ENCODE assay signal across 8 cellular contexts in genomic region chr2:71333619-71334018, GRCh38. TPM values are rescaled to one million over a fixed set of nuclear protein-coding genes. Genes with fewer than 3 reads are reported as not detected.
DNase-seq lines count a peak whose midpoint lies in the region; ATAC-seq, FAIRE-seq and TF ChIP-seq lines count a peak whose summit lies in the region.

No MANE protein-coding gene starts in this region.

- TF ChIP-seq POLR2A in HepG2 (IDR thresholded peaks at IDR 0.05; ENCODE audit: insufficient read depth in 1 of 2, low read depth in 2 of 2, low read length in 2 of 2), result no peak
- TF ChIP-seq POLR2A in upper lobe of left lung (IDR thresholded peaks at IDR 0.05), result no peak

- H3K9me3 ChIP-seq in HepG2 (ENCODE audit: low read length), result no peaks in the 10 kb centered on the region
- no peaks in the 10 kb centered on the region for H3K9me3 ChIP-seq in upper lobe of left lung

- BruUV-seq in HepG2 (replicated peaks; lab: Mats Ljungman, UMichigan), result no TSS peak

- H3K4me1 Mint-ChIP-seq in activated naive CD4-positive, alpha-beta T cell treated with anti-CD3 and anti-CD28 coated beads, Interleukin-2, amount 10 ng/mL, durations not matched to agents 7 days and 5 days, result peaks cover 39% of the 10 kb centered on the region
- peaks cover 47% of the 10 kb centered on the region for H3K4me1 Mint-ChIP-seq in activated naive CD8-positive, alpha-beta T cell treated with anti-CD3 and anti-CD28 coated beads for 36 hours

- no peak for TF ChIP-seq CTCF in HepG2 (CRISPR knock-in tag; IDR thresholded peaks at IDR 0.05)
- no peak for TF ChIP-seq CTCF in upper lobe of left lung (IDR thresholded peaks at IDR 0.05)

- POLR2A ChIA-PET in HepG2 (lab: Yijun Ruan, JAX), result interaction anchor here (1.1 kb wide), 1 partner anchor 12 kb away, joined by 3 read pairs; no protein-coding TSS in a partner anchor

- H3K9me3 Mint-ChIP-seq in activated naive CD4-positive, alpha-beta T cell treated with anti-CD3 and anti-CD28 coated beads, Interleukin-2, amount 10 ng/mL, durations not matched to agents 7 days and 5 days, result no peaks in the 10 kb centered on the region
- H3K9me3 Mint-ChIP-seq in activated naive CD8-positive, alpha-beta T cell treated with anti-CD3 and anti-CD28 coated beads for 36 hours, result no peaks in the 10 kb centered on the region

- no peak overlapping the region for H2AFZ ChIP-seq in HepG2 (ENCODE audit: low read length)

- in situ Hi-C loops in HepG2 (cut with HindIII; ENCODE audit: extremely low pct_ligation_motif_present, low pct_unique_long_range_greater_than_20kb), result no loop called here

- H3K27me3 ChIP-seq in HepG2 (ENCODE audit: control insufficient read depth in 1 of 2, insufficient read depth in 2 of 2, low read length in 2 of 2), result no peaks in the 10 kb centered on the region; a peak in 1 of 5 replicates
- no peaks in the 10 kb centered on the region for H3K27me3 ChIP-seq in upper lobe of left lung

- peaks cover 2 to 7% of the 10 kb centered on the region in 2 experiments; a peak in 3 of 5 replicates for H3K36me3 ChIP-seq in HepG2 (replicated peaks in 1 of 2; ENCODE audit: control insufficient read depth in 1 of 2, insufficient read depth in 2 of 2, low read length in 2 of 2)
- H3K36me3 ChIP-seq in upper lobe of left lung, result peaks cover 0 to 2% (median 0%) of the 10 kb centered on the region in 4 donors

- H3K27ac Mint-ChIP-seq in activated naive CD4-positive, alpha-beta T cell treated with anti-CD3 and anti-CD28 coated beads, Interleukin-2, amount 10 ng/mL, durations not matched to agents 7 days and 5 days, result no peak overlapping the region
- no peak overlapping the region for H3K27ac Mint-ChIP-seq in activated naive CD8-positive, alpha-beta T cell treated with anti-CD3 and anti-CD28 coated beads for 36 hours

- peak overlapping the region; percentile 77 for H3K4me2 ChIP-seq in HepG2 (ENCODE audit: low read depth, low read length)

- H3K27me3 Mint-ChIP-seq in activated naive CD4-positive, alpha-beta T cell treated with anti-CD3 and anti-CD28 coated beads, Interleukin-2, amount 10 ng/mL, durations not matched to agents 7 days and 5 days, result peaks cover 9% of the 10 kb centered on the region
- H3K27me3 Mint-ChIP-seq in activated naive CD8-positive, alpha-beta T cell treated with anti-CD3 and anti-CD28 coated beads for 36 hours, result no peaks in the 10 kb centered on the region

- no peak for DNase-seq in activated naive CD4-positive, alpha-beta T cell treated with anti-CD3 and anti-CD28 coated beads, Interleukin-2, amount 10 ng/mL, durations not matched to agents 7 days and 5 days
- DNase-seq in activated naive CD4-positive, alpha-beta T cell treated with Interleukin-2 at 50 U/mL for 16 hours, result no peak
- DNase-seq in activated naive CD8-positive, alpha-beta T cell treated with anti-CD3 and anti-CD28 coated beads for 36 hours, result no peak
- no peak for DNase-seq in HepG2 (ENCODE audit: low spot score)
- no peak for DNase-seq in upper lobe of left lung
- no peak for DNase-seq in retina
- DNase-seq in NOMO-1 (lab: John Stamatoyannopoulos, UW; ENCODE audit: unreplicated experiment in 2 of 2), result no peak
- DNase-seq in NCI-H1694 treated with DMSO at 0.1 percent for 48 hours (lab: John Stamatoyannopoulos, UW), result no peak

- H3K4me1 ChIP-seq in HepG2 (ENCODE audit: insufficient read depth, low read length) (peaks cover 64% of the 10 kb centered on the region), upper lobe of left lung (peaks cover 42 to 67% (median 49%) of the 10 kb centered on the region in 4 donors)

- TF ChIP-seq RAD21 in HepG2 (CRISPR knock-in tag; IDR thresholded peaks at IDR 0.05), result no peak

- H3K27ac ChIP-seq in HepG2 (ENCODE audit: extremely low read length, insufficient read depth, low read length) (no peak overlapping the region), upper lobe of left lung (peak overlapping the region in 1 of 4 donors; percentile 98)

- H3K4me3 Mint-ChIP-seq in activated naive CD4-positive, alpha-beta T cell treated with anti-CD3 and anti-CD28 coated beads, Interleukin-2, amount 10 ng/mL, durations not matched to agents 7 days and 5 days, result peak overlapping the region; percentile 100
- peak overlapping the region; percentile 98 for H3K4me3 Mint-ChIP-seq in activated naive CD8-positive, alpha-beta T cell treated with anti-CD3 and anti-CD28 coated beads for 36 hours

- 79% methylated on average over 3 of the region's 3 CpGs for WGBS in HepG2 (ENCODE audit: low lambda C conversion rate)
- 41 to 48% methylated on average over 3 of the region's 3 CpGs for WGBS in upper lobe of left lung, 2 donors

- H3K9ac ChIP-seq in HepG2 (ENCODE audit: insufficient read depth, low read depth, low read length), result peak overlapping the region; percentile 99

- ATAC-seq in HepG2 (no peak), upper lobe of left lung (ENCODE audit: low FRiP score in 2 of 2) (no peak)

- peaks cover 55% of the 10 kb centered on the region for H4K20me1 ChIP-seq in HepG2 (ENCODE audit: insufficient read depth, low read length)

- no peak for TF ChIP-seq EP300 in HepG2 (IDR thresholded peaks at IDR 0.05; ENCODE audit: low read depth in 2 of 2, low read length in 2 of 2)
- TF ChIP-seq EP300 in HepG2 (CRISPR knock-in tag; IDR thresholded peaks at IDR 0.05; ENCODE audit: borderline replicate concordance), result no peak
- no peak for TF ChIP-seq EP300 in upper lobe of left lung (IDR thresholded peaks at IDR 0.05)

- H3K36me3 Mint-ChIP-seq in activated naive CD4-positive, alpha-beta T cell treated with anti-CD3 and anti-CD28 coated beads, Interleukin-2, amount 10 ng/mL, durations not matched to agents 7 days and 5 days, result peaks cover 29% of the 10 kb centered on the region
- H3K36me3 Mint-ChIP-seq in activated naive CD8-positive, alpha-beta T cell treated with anti-CD3 and anti-CD28 coated beads for 36 hours, result peaks cover 32% of the 10 kb centered on the region

- FAIRE-seq in HepG2 (lab: Jason Lieb, UNC), result no peak

- H3K4me3 ChIP-seq in HepG2 (replicated peaks in 1 of 3; ENCODE audit: insufficient read depth in 1 of 3, low read depth in 2 of 3, low read length in 3 of 3) (peak overlapping the region; percentile 93 to 99 (median 96); a peak in 5 of 6 replicates), upper lobe of left lung (peak overlapping the region; percentile 17 to 81 (median 74))

- peaks cover 68% of the 10 kb centered on the region for H3K79me2 ChIP-seq in HepG2 (ENCODE audit: insufficient read depth, low read length)

- intact Hi-C loops in HepG2 (cut with micrococcal nuclease; ENCODE audit: unreplicated experiment), result no loop called here

- CTCF ChIA-PET in activated naive CD4-positive, alpha-beta T cell treated with anti-CD3 and anti-CD28 coated beads, Interleukin-2, amount 10 ng/mL, durations not matched to agents 7 days and 5 days (lab: Charles Lee), result no interaction called here
- CTCF ChIA-PET in HepG2 (lab: Yijun Ruan, JAX; ENCODE audit: low intra/inter-chr PET ratio, low total read pairs), result no interaction called here

TF ChIP-seq in HepG2, 621 proteins besides CTCF, POLR2A, EP300 and RAD21:
- TF ChIP-seq RBFOX2 (IDR thresholded peaks at IDR 0.05; ENCODE audit: low read depth, low read length) (peak; percentile 34; the same call in 1 of the 2 replicates), ZNF639 (CRISPR knock-in tag; conservative IDR thresholded peaks at IDR 0.05) (no peak), PHF5A (CRISPR knock-in tag; IDR thresholded peaks at IDR 0.05; ENCODE audit: low read depth, unreplicated experiment) (no peak)

RNA-seq across cellular contexts. Expression of gene ZNF638, which starts 2.0 kb away (rescaled TPM):
- 10 to 100 TPM; 65.5 to 68.2 TPM for total RNA-seq in activated naive CD8-positive, alpha-beta T cell treated with anti-CD3 and anti-CD28 coated beads for 36 hours
- total RNA-seq in HepG2 (2016; rRNA removed; fragmentation: Illumina TruSeq; extraction: Trizol) (133 and 144 TPM in 2 replicates), upper lobe of left lung (100 to 1,000 TPM in 4 of 6 donors, 10 to 100 TPM in 2; 87.5 to 405 (median 115) TPM)
- 144 and 165 TPM in 2 replicates for total RNA-seq in HepG2 (2016; cell fraction: cytosol; rRNA removed; fragmentation: Illumina TruSeq; extraction: Trizol; ENCODE audit: low read depth)
- 136 and 142 TPM in 2 replicates for total RNA-seq in HepG2 (2016; cell fraction: insoluble cytoplasmic fraction; rRNA removed; fragmentation: Illumina TruSeq; extraction: Trizol)
- 69.6 and 88.9 TPM in 2 replicates for total RNA-seq in HepG2 (2016; cell fraction: membrane; rRNA removed; fragmentation: Illumina TruSeq; extraction: Trizol)
- 338 and 339 TPM in 2 replicates for total RNA-seq in HepG2 (2016; cell fraction: nucleus; rRNA removed; fragmentation: Illumina TruSeq; extraction: Trizol)
- polyA plus RNA-seq in HepG2 (2011; rRNA removed), result 79.8 and 92.7 TPM in 2 replicates
- 30.4 and 44.2 TPM in 2 replicates for polyA plus RNA-seq in HepG2 (2011; cell fraction: cytosol; rRNA removed)
- 156 and 178 TPM in 2 replicates for polyA plus RNA-seq in HepG2 (2011; cell fraction: nucleus; rRNA removed)
- 94.6 and 110 TPM in 2 replicates for polyA plus RNA-seq in HepG2 (2012)
- polyA plus RNA-seq in HepG2 (2016; cell fraction: cytosol; fragmentation: Illumina TruSeq; extraction: Trizol; ENCODE audit: low read depth), result 8.2 and 8.9 TPM in 2 replicates
- 88.5 and 93.4 TPM in 2 replicates for polyA plus RNA-seq in HepG2 (2016; cell fraction: insoluble cytoplasmic fraction; fragmentation: Illumina TruSeq; extraction: Trizol; ENCODE audit: low read depth)
- 13.9 and 16.6 TPM in 2 replicates for polyA plus RNA-seq in HepG2 (2016; cell fraction: membrane; fragmentation: Illumina TruSeq; extraction: Trizol; ENCODE audit: low read depth)
- polyA plus RNA-seq in HepG2 (2016; cell fraction: nucleus; fragmentation: Illumina TruSeq; extraction: Trizol; ENCODE audit: insufficient read depth, low read depth), result 235 and 243 TPM in 2 replicates
- polyA minus RNA-seq in HepG2 (2011; rRNA and poly(A)+ RNA removed; ENCODE audit: low replicate concordance), result 88.0 and 129 TPM in 2 replicates
- 77.1 and 94.9 TPM in 2 replicates for polyA minus RNA-seq in HepG2 (2011; cell fraction: cytosol; rRNA and poly(A)+ RNA removed)
- 881 and 997 TPM in 2 replicates for polyA minus RNA-seq in HepG2 (2011; cell fraction: nucleus; rRNA and poly(A)+ RNA removed)
